ENCODE assay signal across 9 cellular contexts in genomic region chr15:39629376-39629775, GRCh38. TPM values are rescaled to one million over a fixed set of nuclear protein-coding genes. Genes with fewer than 3 reads are reported as not detected.
DNase-seq lines count a peak whose midpoint lies in the region; ATAC-seq, FAIRE-seq and TF ChIP-seq lines count a peak whose summit lies in the region.
"Had no signal": no experiment of that assay in that cellular context is flagged by ENCODE, and none has a peak within 500 bp of the region (broad histone marks: within the 10 kb centered on the region; RNA-seq: fewer than 3 reads in every experiment).

No MANE protein-coding gene starts in this region.

- peak; percentile 70 for ATAC-seq in activated CD8-positive, alpha-beta T cell treated with anti-CD3 and anti-CD28 coated beads, Interleukin-2, amount 10 ng/mL, durations not matched to agents 7 days and 5 days
- no peak for ATAC-seq in GM18870 (IDR thresholded peaks at IDR 0.05; ENCODE audit: unreplicated experiment)

- no peaks in the 10 kb centered on the region for H3K9me1 ChIP-seq in endothelial cell of umbilical vein (replicated peaks; ENCODE audit: control insufficient read depth, extremely low read depth, insufficient read depth, low read length)

- CTCF ChIA-PET in activated CD8-positive, alpha-beta T cell treated with anti-CD3 and anti-CD28 coated beads, Interleukin-2, amount 10 ng/mL, durations not matched to agents 7 days and 5 days (lab: Charles Lee): interaction anchor here (0.7 to 4.1 kb wide), 10 partner anchors 7 to 545 kb away, joined by 3 to 28 read pairs (median 4); no protein-coding TSS in a partner anchor
- CTCF ChIA-PET in endothelial cell of umbilical vein (lab: Charles Lee): interaction anchor here (1.0 to 5.8 kb wide), 10 partner anchors 8 to 127 kb away, joined by 3 to 63 read pairs (median 4); no protein-coding TSS in a partner anchor

- H4K20me1 ChIP-seq in endothelial cell of umbilical vein (replicated peaks; ENCODE audit: control insufficient read depth, extremely low read depth, insufficient read depth, low read length): no peaks in the 10 kb centered on the region

- peak overlapping the region; percentile 86 for H3K27ac Mint-ChIP-seq in activated CD8-positive, alpha-beta T cell treated with anti-CD3 and anti-CD28 coated beads, Interleukin-2, amount 10 ng/mL, durations not matched to agents 7 days and 5 days

- H2AFZ ChIP-seq in endothelial cell of umbilical vein (ENCODE audit: low read depth, low read length): no peak overlapping the region

- H3K27ac ChIP-seq in endothelial cell of umbilical vein (ENCODE audit: insufficient read depth, low read depth, low read length): peak overlapping the region; percentile 61
- H3K27ac ChIP-seq: thoracic aorta had no signal

- peak; percentile 96 for FAIRE-seq in endothelial cell of umbilical vein (lab: Jason Lieb, UNC)

- no peaks in the 10 kb centered on the region for H3K36me3 ChIP-seq in endothelial cell of umbilical vein (ENCODE audit: control insufficient read depth in 2 of 2, extremely low read depth in 1 of 2, insufficient read depth in 2 of 2, low read length in 2 of 2)
- H3K36me3 ChIP-seq: thoracic aorta had no signal

- no peaks in the 10 kb centered on the region for H3K9me3 ChIP-seq in endothelial cell of umbilical vein (replicated peaks; ENCODE audit: control insufficient read depth, insufficient read depth, low read length)
- H3K9me3 ChIP-seq: thoracic aorta had no signal

- dilution Hi-C loops in endothelial cell of umbilical vein (cut with MboI; ENCODE audit: extremely low pct_ligation_motif_present, low sequenced_read_pairs): no loop called here

- H3K79me2 ChIP-seq in endothelial cell of umbilical vein (ENCODE audit: control insufficient read depth, insufficient read depth, low read length): no peaks in the 10 kb centered on the region

- H3K4me3 Mint-ChIP-seq in activated CD8-positive, alpha-beta T cell treated with anti-CD3 and anti-CD28 coated beads, Interleukin-2, amount 10 ng/mL, durations not matched to agents 7 days and 5 days: no peak overlapping the region

- no peaks in the 10 kb centered on the region for H3K27me3 ChIP-seq in endothelial cell of umbilical vein (ENCODE audit: control insufficient read depth in 2 of 2, insufficient read depth in 2 of 2, low read length in 2 of 2)

- peaks cover 44% of the 10 kb centered on the region for H3K36me3 Mint-ChIP-seq in activated CD8-positive, alpha-beta T cell treated with anti-CD3 and anti-CD28 coated beads, Interleukin-2, amount 10 ng/mL, durations not matched to agents 7 days and 5 days (ENCODE audit: low read depth)

- H3K4me1 ChIP-seq in endothelial cell of umbilical vein (ENCODE audit: control insufficient read depth, extremely low read depth, insufficient read depth, low read length): peaks cover 41% of the 10 kb centered on the region

- POLR2A ChIA-PET in activated CD8-positive, alpha-beta T cell treated with anti-CD3 and anti-CD28 coated beads, Interleukin-2, amount 10 ng/mL, durations not matched to agents 7 days and 5 days (lab: Charles Lee): interaction anchor here (1.5 kb wide), 1 partner anchor 679 kb away, joined by 3 read pairs; no protein-coding TSS in a partner anchor
- POLR2A ChIA-PET in endothelial cell of umbilical vein (lab: Charles Lee): no interaction called here

- no peaks in the 10 kb centered on the region for H3K27me3 Mint-ChIP-seq in activated CD8-positive, alpha-beta T cell treated with anti-CD3 and anti-CD28 coated beads, Interleukin-2, amount 10 ng/mL, durations not matched to agents 7 days and 5 days (ENCODE audit: low read depth)

- DNase-seq in LoVo (ENCODE audit: low spot score) (peak; percentile 64), endothelial cell of umbilical vein (ENCODE audit: low read depth, low spot score) (peak; percentile 88), NCI-H1930 (lab: John Stamatoyannopoulos, UW) (no peak), erythroblast (lab: John Stamatoyannopoulos, UW) (no peak), NCI-H1694 (lab: John Stamatoyannopoulos, UW) (no peak)
- peak; percentile 74 for DNase-seq in activated CD8-positive, alpha-beta T cell treated with anti-CD3 and anti-CD28 coated beads, Interleukin-2, amount 10 ng/mL, durations not matched to agents 7 days and 5 days
- peak; percentile 38 for DNase-seq in stimulated activated CD8-positive, alpha-beta memory T cell treated with anti-CD3 and anti-CD28 coated beads, Interleukin-15, amount 100 ng/mL, for 1 hour (ENCODE audit: low read depth)

- peaks cover 71% of the 10 kb centered on the region for H3K4me1 Mint-ChIP-seq in activated CD8-positive, alpha-beta T cell treated with anti-CD3 and anti-CD28 coated beads, Interleukin-2, amount 10 ng/mL, durations not matched to agents 7 days and 5 days (ENCODE audit: low read depth)

- intact Hi-C loops in endothelial cell of umbilical vein (cut with micrococcal nuclease): loop anchor here (2.0 to 10.0 kb wide), 4 partner anchors 13 to 295 kb away; partner anchors contain the start of gene GPR176

- no peaks in the 10 kb centered on the region for H3K9me3 Mint-ChIP-seq in activated CD8-positive, alpha-beta T cell treated with anti-CD3 and anti-CD28 coated beads, Interleukin-2, amount 10 ng/mL, durations not matched to agents 7 days and 5 days (ENCODE audit: insufficient read depth)

- H3K4me2 ChIP-seq in endothelial cell of umbilical vein (ENCODE audit: insufficient read depth, low read length): no peak overlapping the region

- H3K9ac ChIP-seq in endothelial cell of umbilical vein (replicated peaks; ENCODE audit: extremely low read depth, insufficient read depth, low read length): no peak overlapping the region

- no peak overlapping the region for H3K4me3 ChIP-seq in endothelial cell of umbilical vein (replicated peaks in 1 of 3; ENCODE audit: insufficient read depth in 1 of 3, low read depth in 1 of 3, low read length in 3 of 3)
- H3K4me3 ChIP-seq: thoracic aorta had no signal

- TF ChIP-seq POLR2A in endothelial cell of umbilical vein (IDR thresholded peaks at IDR 0.05; ENCODE audit: low read depth, low read length) (no peak), erythroblast (IDR thresholded peaks at IDR 0.05; ENCODE audit: low read length) (no peak)

- no peak for TF ChIP-seq CTCF in endothelial cell of umbilical vein (IDR thresholded peaks at IDR 0.05; ENCODE audit: extremely low read depth in 1 of 2, insufficient read depth in 1 of 2, low read depth in 1 of 2, low read length in 2 of 2)

- no TSS peak for BruUV-seq in endothelial cell of umbilical vein (replicated peaks; lab: Mats Ljungman, UMichigan)

TF ChIP-seq in endothelial cell of umbilical vein, 7 proteins besides CTCF, POLR2A, EP300 and RAD21:
- TF ChIP-seq MAX (IDR thresholded peaks at IDR 0.05; ENCODE audit: insufficient read depth, insufficient read length) (peak; percentile 76), JUN (IDR thresholded peaks at IDR 0.05; ENCODE audit: borderline replicate concordance, insufficient read depth, insufficient read length, low read depth) (peak; percentile 63), GATA2 (IDR thresholded peaks at IDR 0.05; ENCODE audit: insufficient read depth, insufficient read length, low read depth, low read length) (peak; percentile 33), POLR2AphosphoS5 (IDR thresholded peaks at IDR 0.05; ENCODE audit: insufficient read depth, low read depth, low read length) (peak; percentile 68), FOS (IDR thresholded peaks at IDR 0.05; ENCODE audit: borderline replicate concordance, insufficient read depth, low read length) (peak; percentile 80), EZH2 (IDR thresholded peaks at IDR 0.05; ENCODE audit: borderline replicate concordance, low read depth, low read length, severe bottlenecking) (no peak), MYC (IDR thresholded peaks at IDR 0.05; ENCODE audit: low read depth, low read length) (peak; percentile 79)

RNA-seq across cellular contexts. Expression of gene THBS1, which starts 48.5 kb away (rescaled TPM):
- total RNA-seq in activated CD8-positive, alpha-beta T cell treated with anti-CD3 and anti-CD28 coated beads, Interleukin-2, amount 10 ng/mL, durations not matched to agents 7 days and 5 days: 1 to 10 TPM in 1 of 2 experiments, under 1 TPM in 1; 0.87 to 1.2 TPM
- 8,837 and 8,883 TPM in 2 replicates for total RNA-seq in endothelial cell of umbilical vein
- 6,148 and 6,293 TPM in 2 replicates for polyA plus RNA-seq in endothelial cell of umbilical vein
- polyA plus RNA-seq in endothelial cell of umbilical vein (2011; cell fraction: cytosol; rRNA removed): 2,202 and 2,655 TPM in 2 replicates
- 17,201 and 26,660 TPM in 2 replicates for polyA plus RNA-seq in endothelial cell of umbilical vein (2011; cell fraction: nucleus; rRNA removed)
- polyA plus RNA-seq in endothelial cell of umbilical vein (2012): 3,629 and 3,767 TPM in 2 replicates
- 17,988 and 18,091 TPM in 2 replicates for polyA minus RNA-seq in endothelial cell of umbilical vein
- polyA minus RNA-seq in endothelial cell of umbilical vein (2011; cell fraction: cytosol; rRNA and poly(A)+ RNA removed): 7.8 TPM
- polyA minus RNA-seq in endothelial cell of umbilical vein (2011; cell fraction: nucleus; rRNA and poly(A)+ RNA removed): 23,649 and 24,248 TPM in 2 replicates

Comparison
In these comparisons a context has a peak if more than half of its experiments do, and no peak if none do; other contexts are left out.
1. DNase-seq: peak in LoVo (single experiment), activated CD8-positive, alpha-beta T cell treated with anti-CD3 and anti-CD28 coated beads, Interleukin-2, amount 10 ng/mL, durations not matched to agents 7 days and 5 days (single experiment), endothelial cell of umbilical vein (single experiment) and stimulated activated CD8-positive, alpha-beta memory T cell treated with anti-CD3 and anti-CD28 coated beads, Interleukin-15, amount 100 ng/mL, for 1 hour (single experiment); none in NCI-H1930 (0 of 2), erythroblast (0 of 2) and NCI-H1694 (single experiment).
2. RNA of gene THBS1, which starts 48.5 kb away (total RNA-seq): 8,837 to 8,883 TPM in endothelial cell of umbilical vein; 0.87 to 1.2 TPM in activated CD8-positive, alpha-beta T cell treated with anti-CD3 and anti-CD28 coated beads, Interleukin-2, amount 10 ng/mL, durations not matched to agents 7 days and 5 days; every median in the first group is over 1,000 times any median in the second.